20 cellular contexts compared by ENCODE assay signal in genomic region chr1:178649582-178650350, GRCh38.
DNase-seq lines count a peak whose midpoint lies in the region; ATAC-seq, FAIRE-seq and TF ChIP-seq lines count a peak whose summit lies in the region.
"Had no signal": no experiment of that assay in that cellular context is flagged by ENCODE, and none has a peak within 500 bp of the region (broad histone marks: within the 10 kb centered on the region; RNA-seq: fewer than 3 reads in every experiment).

No MANE protein-coding gene starts in this region.

- H4K8ac ChIP-seq in IMR-90 (ENCODE audit: low read depth in 2 of 2, low read length in 2 of 2), result 0 out of 4 replicates have a peak overlapping the region, but pooled peaks of 1 of the 2 experiments have one; percentile 32

- H4K5ac ChIP-seq in IMR-90 (ENCODE audit: low read depth, low read length), result peak overlapping the region; percentile 32; the same call in 1 of the 2 replicates

- H3K4me1 ChIP-seq in IMR-90 (ENCODE audit: control insufficient read depth, insufficient read depth, low read length) (peaks cover 25% of the 10 kb centered on the region), GM12878 (ENCODE audit: control insufficient read depth, insufficient read depth, low read length) (peaks cover 3% of the 10 kb centered on the region; the same call in 1 of the 2 replicates), right cardiac atrium (ENCODE audit: control insufficient read depth, insufficient read depth, low read length) (no peaks in the 10 kb centered on the region)

- H3K4me2 ChIP-seq in IMR-90 (ENCODE audit: low read depth, low read length) (peak overlapping the region; percentile 24; the same call in 1 of the 2 replicates), GM12878 (ENCODE audit: control insufficient read depth, insufficient read depth) (no peak overlapping the region)
- H3K4me2 ChIP-seq: PC-9 had no signal

- intact Hi-C loops in IMR-90 (cut with micrococcal nuclease), result loop anchor here (10.0 kb wide), 1 partner anchor 355 kb away; no protein-coding TSS in a partner anchor
- intact Hi-C loops in GM12878 (cut with micrococcal nuclease; ENCODE audit: unreplicated experiment), result no loop called here
- intact Hi-C loops in right cardiac atrium (cut with DNase I), result no loop called here

- no peaks in the 10 kb centered on the region for H3K27me3 Mint-ChIP-seq in naive B cell

- H3K36me3 Mint-ChIP-seq in naive B cell, result peaks cover 0 to 4% of the 10 kb centered on the region in 2 donors

- in situ Hi-C loops in IMR-90 (cut with MboI; ENCODE audit: low sequenced_read_pairs), result no loop called here
- in situ Hi-C loops in GM12878 (cut with MboI), result no loop called here

- H3K79me2 ChIP-seq in GM12878 (ENCODE audit: control insufficient read depth, insufficient read depth, low read length), result no peaks in the 10 kb centered on the region

- H2BK5ac ChIP-seq in IMR-90 (ENCODE audit: low read depth, low read length, poor library complexity, severe bottlenecking), result peak overlapping the region; percentile 73

- H2AFZ ChIP-seq in IMR-90 (replicated peaks; ENCODE audit: low read length, poor library complexity), result no peak overlapping the region
- H2AFZ ChIP-seq in GM12878 (ENCODE audit: control insufficient read depth, low read depth, low read length), result 0 out of 2 replicates have a peak overlapping the region, but pooled peaks have one; percentile 5

- peak overlapping the region; percentile 43; the same call in 1 of the 2 replicates for H3K4ac ChIP-seq in IMR-90 (ENCODE audit: low read depth, low read length)

- peak overlapping the region in 4 of 6 donors; percentile 26 to 70 (median 35) for H3K27ac Mint-ChIP-seq in naive B cell
- H3K27ac Mint-ChIP-seq: CD4-positive, alpha-beta T cell; IgD-negative memory B cell had no signal

- ATAC-seq in IMR-90 (ENCODE audit: low read depth) (peak; percentile 13; the same call in 1 of the 2 replicates), GM12878 (no peak), naive B cell (ENCODE audit: low read depth in 2 of 2) (no peak), HG03571 (IDR thresholded peaks at IDR 0.05; ENCODE audit: unreplicated experiment) (no peak), HG03097 (IDR thresholded peaks at IDR 0.05; ENCODE audit: low FRiP score, unreplicated experiment) (no peak), right cardiac atrium (no peak)

- no peak for TF ChIP-seq RAD21 in IMR-90 (IDR thresholded peaks at IDR 0.05; ENCODE audit: low read length)
- no peak for TF ChIP-seq RAD21 in GM12878 (IDR thresholded peaks at IDR 0.05; ENCODE audit: insufficient read depth, low read depth, low read length)

- FAIRE-seq in D721Med (lab: Jason Lieb, UNC), result peak; percentile 97
- peak; percentile 74 for FAIRE-seq in GM12878 (lab: Jason Lieb, UNC)
- FAIRE-seq: A549, G401.6 had no signal

- SMC1A ChIA-PET in GM12878 (lab: Charles Lee; ENCODE audit: uncharacterized antibody, unreplicated experiment), result interaction anchor here (0.9 to 2.0 kb wide), 4 partner anchors 14 to 44 kb away, joined by 3 to 7 read pairs (median 4); no protein-coding TSS in a partner anchor

- no peak for TF ChIP-seq EP300 in GM12878 (IDR thresholded peaks at IDR 0.05; ENCODE audit: borderline replicate concordance in 1 of 2, control insufficient read depth in 1 of 2, low read depth in 2 of 2, low read length in 2 of 2)

- peak overlapping the region; percentile 4 for H3K14ac ChIP-seq in IMR-90 (replicated peaks; ENCODE audit: low read depth, low read length)

- RAD21 ChIA-PET in GM12878 (lab: Charles Lee; ENCODE audit: unreplicated experiment), result no interaction called here

- H3K4me3 ChIP-seq in IMR-90 (ENCODE audit: insufficient read depth, low read depth, low read length) (no peak overlapping the region), GM12878 (no peak overlapping the region), right cardiac atrium (ENCODE audit: low read length) (no peak overlapping the region)
- H3K4me3 ChIP-seq: A549, PC-9, SJSA1 had no signal

- TF ChIP-seq POLR2A in IMR-90 (IDR thresholded peaks at IDR 0.05; ENCODE audit: low read depth, low read length) (no peak), GM12878 (IDR thresholded peaks at IDR 0.05; ENCODE audit: low read depth, low read length) (no peak)

- H3K36me3 ChIP-seq in IMR-90 (ENCODE audit: control insufficient read depth, insufficient read depth, low read length) (no peaks in the 10 kb centered on the region), GM12878 (ENCODE audit: control insufficient read depth in 2 of 2, insufficient read depth in 2 of 2, low read length in 1 of 2) (no peaks in the 10 kb centered on the region)
- H3K36me3 ChIP-seq: SJSA1 had no signal

- peaks cover 27% of the 10 kb centered on the region for H3K9me1 ChIP-seq in IMR-90 (ENCODE audit: insufficient read depth, low read length)

- dilution Hi-C loops in IMR-90 (cut with HindIII; ENCODE audit: low sequenced_read_pairs, unreplicated experiment), result no loop called here

- peak overlapping the region; percentile 92; the same call in 2 of the 3 replicates for H2BK15ac ChIP-seq in IMR-90 (ENCODE audit: low read depth, low read length)

- H3K27me3 ChIP-seq in IMR-90 (ENCODE audit: control insufficient read depth, insufficient read depth, low read length), result no peaks in the 10 kb centered on the region
- H3K27me3 ChIP-seq in GM12878 (replicated peaks in 1 of 2; ENCODE audit: control insufficient read depth in 2 of 2, insufficient read depth in 2 of 2, low read length in 1 of 2), result no peaks in the 10 kb centered on the region
- H3K27me3 ChIP-seq in right cardiac atrium (ENCODE audit: control insufficient read depth, insufficient read depth), result no peaks in the 10 kb centered on the region
- H3K27me3 ChIP-seq: SJSA1 had no signal

- peaks cover 44 to 62% (median 61%) of the 10 kb centered on the region in 3 donors for H3K4me1 Mint-ChIP-seq in naive B cell

- H2AK9ac ChIP-seq in IMR-90 (replicated peaks; ENCODE audit: low read depth, low read length, poor library complexity), result no peak overlapping the region

- H3K18ac ChIP-seq in IMR-90 (ENCODE audit: low read depth, low read length), result peak overlapping the region; percentile 44; the same call in 1 of the 2 replicates

- H2AK5ac ChIP-seq in IMR-90 (ENCODE audit: low read depth, low read length), result peak overlapping the region; percentile 84; the same call in 1 of the 2 replicates

- H3K56ac ChIP-seq in IMR-90 (ENCODE audit: extremely low read depth, insufficient read depth, low read length), result no peak overlapping the region

- WGBS in IMR-90 (ENCODE audit: extremely low coverage in 2 of 2, insufficient read length in 1 of 2), 2 experiments, result 90% methylated on average over 4 of the region's 8 CpGs; no CpG with 5 or more reads in 1 of the 2 experiments
- WGBS in GM12878 (ENCODE audit: insufficient coverage, insufficient replicate concordance, low lambda C conversion rate, missing lambda C conversion rate), result 55% methylated on average over 8 of the region's 8 CpGs
- WGBS in right cardiac atrium, result 94% methylated on average over 8 of the region's 8 CpGs

- H2BK20ac ChIP-seq in IMR-90 (ENCODE audit: low read depth, low read length), result peak overlapping the region; percentile 67; the same call in 1 of the 2 replicates

- DNase-seq in D721Med (ENCODE audit: insufficient read length, low spot score), result no peak
- peak; percentile 82 for DNase-seq in IMR-90
- DNase-seq in GM12878 (ENCODE audit: low read depth, low spot score), result no peak
- no peak for DNase-seq in naive B cell
- DNase-seq in activated naive CD4-positive, alpha-beta T cell treated with Interleukin-2 at 50 U/mL for 16 hours, result no peak
- no peak for DNase-seq in right cardiac atrium
- DNase-seq: CD4-positive, alpha-beta T cell; GOT3; MV-4-11; NCI-H1436; NCI-H2029; NCI-H2171; NCI-H748 treated with DMSO at 0.1 percent for 48 hours; PC-9 had no signal

- peak overlapping the region in 1 of 8 donors; percentile 30 for H3K4me3 Mint-ChIP-seq in naive B cell
- H3K4me3 Mint-ChIP-seq: CD4-positive, alpha-beta T cell had no signal

- CTCF ChIA-PET in IMR-90 (lab: Yijun Ruan, JAX) (no interaction called here), GM12878 (lab: Yijun Ruan, JAX) (interaction anchor here (1.4 kb wide), 1 partner anchor 22 kb away, joined by 3 read pairs; no protein-coding TSS in a partner anchor)

- no peak overlapping the region for H3K23ac ChIP-seq in IMR-90 (ENCODE audit: low read depth, low read length)

- H3K27ac ChIP-seq in IMR-90 (ENCODE audit: insufficient read depth, low read length) (no peak overlapping the region), GM12878 (ENCODE audit: control insufficient read depth, insufficient read depth) (no peak overlapping the region), right cardiac atrium (ENCODE audit: low read length) (no peak overlapping the region)
- H3K27ac ChIP-seq: PC-9, SJSA1 had no signal

- peaks cover 0 to 4% of the 10 kb centered on the region in 2 experiments; a peak in 2 of 4 replicates for H3K79me1 ChIP-seq in IMR-90 (ENCODE audit: low read depth in 1 of 2, low read length in 2 of 2)

- peak overlapping the region; percentile 66 for H2BK120ac ChIP-seq in IMR-90 (ENCODE audit: low read depth, low read length)

- TF ChIP-seq CTCF in D721Med (IDR thresholded peaks at IDR 0.05; ENCODE audit: insufficient read depth, missing control alignments) (no peak), IMR-90 (conservative IDR thresholded peaks at IDR 0.05; ENCODE audit: low read depth, low read length) (no peak), GM12878 (IDR thresholded peaks at IDR 0.05 in 2 of 3, conservative IDR thresholded peaks at IDR 0.05 in 1 of 3; ENCODE audit: control insufficient read depth in 2 of 3, extremely low read depth in 1 of 3, insufficient read depth in 1 of 3, low read depth in 3 of 3, low read length in 3 of 3) (no peak)

- H3K9ac ChIP-seq in IMR-90 (ENCODE audit: low read depth, low read length) (no peak overlapping the region), GM12878 (ENCODE audit: control insufficient read depth, insufficient read depth, low read length) (no peak overlapping the region)

- peaks cover 0 to 2% (median 0%) of the 10 kb centered on the region in 7 donors for H3K9me3 Mint-ChIP-seq in naive B cell
- H3K9me3 Mint-ChIP-seq: CD4-positive, alpha-beta T cell; IgD-negative memory B cell had no signal

- POLR2A ChIA-PET in IMR-90 (lab: Charles Lee; ENCODE audit: unreplicated experiment) (no interaction called here), GM12878 (lab: Charles Lee) (interaction anchor here (0.6 kb wide), 1 partner anchor 106 kb away, joined by 6 read pairs; no protein-coding TSS in a partner anchor)

- BruUV-seq in IMR-90 (replicated peaks; lab: Mats Ljungman, UMichigan) (no TSS peak), GM12878 (replicated peaks; lab: Mats Ljungman, UMichigan) (no TSS peak)

- peak overlapping the region; percentile 70; the same call in 1 of the 2 replicates for H4K91ac ChIP-seq in IMR-90 (ENCODE audit: insufficient read depth, low read depth, low read length)

- H3K9me3 ChIP-seq in IMR-90 (ENCODE audit: control insufficient read depth, insufficient read depth, low read length) (no peaks in the 10 kb centered on the region), GM12878 (replicated peaks; ENCODE audit: control insufficient read depth, insufficient read depth, low read length) (no peaks in the 10 kb centered on the region), right cardiac atrium (ENCODE audit: control insufficient read depth, low read length) (no peaks in the 10 kb centered on the region)
- H3K9me3 ChIP-seq: A549, SJSA1 had no signal

- no peaks in the 10 kb centered on the region for H4K20me1 ChIP-seq in IMR-90 (ENCODE audit: insufficient read depth, low read length)
- no peaks in the 10 kb centered on the region for H4K20me1 ChIP-seq in GM12878 (ENCODE audit: control insufficient read depth, insufficient read depth)
